Comparison of ENCODE assay signal across 16 cellular contexts in the genomic region with DNA sequence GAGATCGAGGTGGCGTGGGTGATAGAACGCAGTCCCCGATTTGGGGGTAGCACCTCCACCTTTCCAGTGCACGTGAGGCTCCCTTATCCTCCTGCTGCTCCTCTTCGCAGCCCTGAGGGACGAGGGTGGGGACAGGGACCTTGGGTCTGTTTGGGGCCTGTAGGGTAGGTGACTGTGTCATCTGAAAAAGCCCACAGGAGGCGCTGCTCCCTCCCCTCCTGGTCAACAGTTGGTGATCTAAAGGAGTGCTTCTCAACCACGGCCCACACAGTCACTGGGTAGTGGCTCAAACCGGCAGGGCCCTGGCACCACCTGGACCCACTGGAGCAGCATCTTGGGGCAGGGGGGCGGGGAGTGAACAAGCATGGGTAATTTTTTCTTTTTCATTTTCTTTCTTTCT. TPM values are rescaled to one million over a fixed set of nuclear protein-coding genes. Genes with fewer than 3 reads are reported as not detected.
A peak's percentile ranks its signal among the peaks of the same experiment; 100 is the strongest.
DNase-seq lines count a peak whose midpoint lies in the region; ATAC-seq and TF ChIP-seq lines count a peak whose summit lies in the region.
"Had no signal": no experiment of that assay in that cellular context is flagged by ENCODE, and none has a peak within 500 bp of the region (broad histone marks: within the 10 kb centered on the region; RNA-seq: fewer than 3 reads in every experiment).

No MANE protein-coding gene starts in this region.

- H3K27ac ChIP-seq in 22Rv1 = no peak overlapping the region
- H3K27ac ChIP-seq in endodermal cell (ENCODE audit: low read depth, low read length) = no peak overlapping the region
- H3K27ac ChIP-seq in smooth muscle cell (ENCODE audit: low read depth) = no peak overlapping the region
- H3K27ac ChIP-seq: KMS-11, vagina had no signal

- DNase-seq in endodermal cell (peak; percentile 85), smooth muscle cell (lab: John Stamatoyannopoulos, UW; ENCODE audit: unreplicated experiment) (no peak), NK-92 (lab: John Stamatoyannopoulos, UW; ENCODE audit: unreplicated experiment) (no peak)
- DNase-seq: anterior cingulate cortex, dorsolateral prefrontal cortex, foreskin melanocyte, islet precursor cell, NCI-H1930 had no signal

- H3K79me2 ChIP-seq in Loucy (ENCODE audit: insufficient read depth, low read length) (no peaks in the 10 kb centered on the region), smooth muscle cell (ENCODE audit: low read depth) (no peaks in the 10 kb centered on the region)

- ATAC-seq in HG02623 (IDR thresholded peaks at IDR 0.05; ENCODE audit: unreplicated experiment) (no peak), GM21447 (IDR thresholded peaks at IDR 0.05; ENCODE audit: unreplicated experiment) (no peak)
- ATAC-seq: activated CD4-positive, CD25-positive, alpha-beta regulatory T cell treated with anti-CD3 and anti-CD28 coated beads, Interleukin-2, amount 50 U/mL, for 24 hours had no signal

- H3K4me2 ChIP-seq in Loucy (ENCODE audit: low read depth, low read length, poor library complexity, severe bottlenecking) = no peak overlapping the region
- H3K4me2 ChIP-seq in smooth muscle cell = no peak overlapping the region
- H3K4me2 ChIP-seq: KMS-11 had no signal

- H3K9me3 ChIP-seq in Loucy (ENCODE audit: insufficient read depth, low read depth, low read length) = no peaks in the 10 kb centered on the region
- no peaks in the 10 kb centered on the region for H3K9me3 ChIP-seq in endodermal cell (ENCODE audit: control insufficient read depth, low read length)
- H3K9me3 ChIP-seq in smooth muscle cell (replicated peaks; ENCODE audit: low read depth) = no peaks in the 10 kb centered on the region
- H3K9me3 ChIP-seq: vagina had no signal

- H2AFZ ChIP-seq in Loucy (ENCODE audit: low read length) (no peak overlapping the region), smooth muscle cell (ENCODE audit: low read depth) (no peak overlapping the region)

- no peaks in the 10 kb centered on the region for H3F3A ChIP-seq in Loucy (ENCODE audit: low read depth)
- no peaks in the 10 kb centered on the region for H3F3A ChIP-seq in smooth muscle cell (ENCODE audit: low read depth)

- no peak overlapping the region for H3K27ac Mint-ChIP-seq in endodermal cell

- no peak overlapping the region for H3K4me3 Mint-ChIP-seq in endodermal cell

- no peaks in the 10 kb centered on the region for H3K9me2 ChIP-seq in Loucy (replicated peaks; ENCODE audit: low read depth, low read length)

- H3K9ac ChIP-seq in Loucy (ENCODE audit: low read depth, low read length, poor library complexity, severe bottlenecking) = no peak overlapping the region
- no peak overlapping the region for H3K9ac ChIP-seq in endodermal cell (ENCODE audit: extremely low read depth, low read length, poor library complexity, severe bottlenecking)
- no peak overlapping the region for H3K9ac ChIP-seq in smooth muscle cell (ENCODE audit: low read depth)
- H3K9ac ChIP-seq: KMS-11 had no signal

- H4K20me1 ChIP-seq in Loucy (ENCODE audit: insufficient read depth, low read length, poor library complexity, severe bottlenecking) (no peaks in the 10 kb centered on the region), smooth muscle cell (ENCODE audit: low read depth) (no peaks in the 10 kb centered on the region)

- H3K4me3 ChIP-seq in GM12875 (ENCODE audit: low read depth, low read length) (no peak overlapping the region), Loucy (ENCODE audit: low read length, poor library complexity, severe bottlenecking) (no peak overlapping the region), endodermal cell (ENCODE audit: low read length) (no peak overlapping the region), smooth muscle cell (no peak overlapping the region)
- H3K4me3 ChIP-seq: dorsolateral prefrontal cortex, vagina had no signal

- 78 to 90% methylated on average over 2 to 10 of the region's 11 CpGs for WGBS in endodermal cell (ENCODE audit: insufficient coverage in 1 of 2, insufficient read length in 1 of 2), 2 experiments
- WGBS in smooth muscle cell (ENCODE audit: low lambda C conversion rate) = 76% methylated on average over 11 of the region's 11 CpGs

- H3K27me3 ChIP-seq in Loucy (ENCODE audit: insufficient read depth, low read length, poor library complexity, severe bottlenecking) (no peaks in the 10 kb centered on the region), endodermal cell (ENCODE audit: control insufficient read depth, insufficient read depth, low read length, poor library complexity, severe bottlenecking) (peaks cover 23% of the 10 kb centered on the region), smooth muscle cell (ENCODE audit: low read depth) (peaks cover 13% of the 10 kb centered on the region)
- H3K27me3 ChIP-seq: vagina had no signal

- H3K36me3 Mint-ChIP-seq in endodermal cell (ENCODE audit: low read depth) = no peaks in the 10 kb centered on the region

- H3K4me1 ChIP-seq in Loucy (ENCODE audit: insufficient read depth, low read length, poor library complexity, severe bottlenecking) = peaks cover 7% of the 10 kb centered on the region
- H3K4me1 ChIP-seq in endodermal cell (ENCODE audit: control insufficient read depth, insufficient read depth, low read length) = peaks cover 4% of the 10 kb centered on the region
- peaks cover 4% of the 10 kb centered on the region for H3K4me1 ChIP-seq in smooth muscle cell (ENCODE audit: low read depth)
- H3K4me1 ChIP-seq: vagina had no signal

- H3K27me3 Mint-ChIP-seq in endodermal cell (ENCODE audit: insufficient read depth) = peaks cover 24% of the 10 kb centered on the region

- no peaks in the 10 kb centered on the region for H3K36me3 ChIP-seq in Loucy (ENCODE audit: insufficient read depth, low read length)
- H3K36me3 ChIP-seq in endodermal cell (ENCODE audit: control insufficient read depth, insufficient read depth, low read length) = no peaks in the 10 kb centered on the region
- H3K36me3 ChIP-seq in smooth muscle cell (ENCODE audit: low read depth) = no peaks in the 10 kb centered on the region

- no peaks in the 10 kb centered on the region for H3K9me3 Mint-ChIP-seq in endodermal cell

- H3K4me1 Mint-ChIP-seq in endodermal cell = peaks cover 16% of the 10 kb centered on the region

- peak; percentile 21 for TF ChIP-seq CTCF in 22Rv1 (IDR thresholded peaks at IDR 0.05)
- peak; percentile 57 for TF ChIP-seq CTCF in GM12875 (IDR thresholded peaks at IDR 0.05; ENCODE audit: borderline replicate concordance, insufficient read depth, low read depth, low read length)
- peak; percentile 34; the same call in 1 of the 2 replicates for TF ChIP-seq CTCF in Loucy (conservative IDR thresholded peaks at IDR 0.05; ENCODE audit: low read length)
- peak; percentile 73 for TF ChIP-seq CTCF in endodermal cell (conservative IDR thresholded peaks at IDR 0.05)
- TF ChIP-seq CTCF in smooth muscle cell (IDR thresholded peaks at IDR 0.05; ENCODE audit: borderline replicate concordance, insufficient read depth, poor library complexity, severe bottlenecking) = no peak

RNA-seq across cellular contexts. Expression of gene LRRK1, which starts 7.1 kb away (rescaled TPM):
- total RNA-seq in endodermal cell (1 to 10 TPM; 2.7 to 5.1 TPM), smooth muscle cell (0.85 and 1.6 TPM in 2 replicates)
- polyA plus RNA-seq in endodermal cell (2013, experiment 1 of 2) = 0.36 TPM
- 0.37 TPM for polyA plus RNA-seq in endodermal cell (2013, experiment 2 of 2)
- polyA plus RNA-seq in smooth muscle cell = 1.1 and 2.7 TPM in 2 replicates

RNA-seq across cellular contexts. Expression of gene ALDH1A3, which starts 46.6 kb away (rescaled TPM):
- total RNA-seq in endodermal cell = 1 to 10 TPM; 6.9 to 7.3 TPM
- 2.3 TPM for polyA plus RNA-seq in endodermal cell (2013, experiment 1 of 2)
- 3.1 TPM for polyA plus RNA-seq in endodermal cell (2013, experiment 2 of 2)
- total RNA-seq in smooth muscle cell = 1.2 and 1.6 TPM in 2 replicates
- polyA plus RNA-seq in smooth muscle cell = 0.45 and 1.3 TPM in 2 replicates
